In genomic region chr13:48671421-48671820, GRCh38 we compare ENCODE assay signal across 10 cellular contexts. TPM values are rescaled to one million over a fixed set of nuclear protein-coding genes. Genes with fewer than 3 reads are reported as not detected.
A peak's percentile ranks its signal among the peaks of the same experiment; 100 is the strongest.
DNase-seq lines count a peak whose midpoint lies in the region; ATAC-seq, FAIRE-seq and TF ChIP-seq lines count a peak whose summit lies in the region.
"Not testable (repeated sequence)": the region's sequence is repeated elsewhere in the genome, so short reads cannot be mapped to it uniquely, and the experiment has no call there.
"Had no signal": no experiment of that assay in that cellular context is flagged by ENCODE, and none has a peak within 500 bp of the region (broad histone marks: within the 10 kb centered on the region; RNA-seq: fewer than 3 reads in every experiment).

No MANE protein-coding gene starts in this region.

- not testable (repeated sequence) for H2AFZ ChIP-seq in K562 (ENCODE audit: low read depth, low read length)

- H3K4me1 ChIP-seq in K562 (replicated peaks in 1 of 2; ENCODE audit: control insufficient read depth in 2 of 2, insufficient read depth in 2 of 2, low read length in 2 of 2): not testable (repeated sequence)

- not testable (repeated sequence) for TF ChIP-seq POLR2A in K562 (conservative IDR thresholded peaks at IDR 0.05)

- not testable (repeated sequence) for TF ChIP-seq EP300 in K562 (IDR thresholded peaks at IDR 0.05; ENCODE audit: low read length)

- not testable (repeated sequence) for H3K4me2 ChIP-seq in K562 (ENCODE audit: insufficient read depth, low read length)

- H3K79me2 ChIP-seq in K562 (ENCODE audit: control insufficient read depth, insufficient read depth, low read length): not testable (repeated sequence)

- FAIRE-seq in K562 (lab: Jason Lieb, UNC): not testable (repeated sequence)

- CTCF ChIA-PET in K562 (lab: Yijun Ruan, JAX; ENCODE audit: low intra/inter-chr PET ratio): not testable (repeated sequence)

- H3K9me3 ChIP-seq in K562 (replicated peaks; ENCODE audit: control insufficient read depth, insufficient read depth, low read depth, low read length): not testable (repeated sequence)

- not testable (repeated sequence) for H3K27ac ChIP-seq in K562 (ENCODE audit: extremely low read depth, low read depth, low read length)

- H3K36me3 ChIP-seq in K562 (ENCODE audit: control insufficient read depth, insufficient read depth, low read length): not testable (repeated sequence)

- H3K9me1 ChIP-seq in K562 (ENCODE audit: control insufficient read depth, insufficient read depth, low read length): not testable (repeated sequence)

- not testable (repeated sequence) for H4K20me1 ChIP-seq in K562 (replicated peaks; ENCODE audit: control insufficient read depth, insufficient read depth, low read length)

- H3K9ac ChIP-seq in K562 (ENCODE audit: insufficient read depth in 1 of 2, low read depth in 2 of 2, low read length in 2 of 2): not testable (repeated sequence)

- not testable (repeated sequence) for H3K27me3 ChIP-seq in K562 (ENCODE audit: control insufficient read depth in 2 of 2, insufficient read depth in 2 of 2, low read length in 2 of 2)

- not testable (repeated sequence) for BruUV-seq in K562 (replicated peaks; lab: Mats Ljungman, UMichigan)

- not testable (repeated sequence) for TF ChIP-seq RAD21 in K562 (CRISPR knock-in tag; conservative IDR thresholded peaks at IDR 0.05 in 1 of 2, IDR thresholded peaks at IDR 0.05 in 1 of 2)

- not testable (repeated sequence) for H3K4me3 ChIP-seq in K562

- TF ChIP-seq CTCF in K562 (IDR thresholded peaks at IDR 0.05 in 2 of 3, conservative IDR thresholded peaks at IDR 0.05 in 1 of 3; ENCODE audit: insufficient read depth in 2 of 3, low read depth in 1 of 3, low read length in 3 of 3): not testable (repeated sequence)

- not testable (repeated sequence) for ATAC-seq in K562

- in situ Hi-C loops in K562 (cut with MboI): not testable (repeated sequence)

- 0% methylated on average over 2 of the region's 2 CpGs for WGBS in K562 (ENCODE audit: insufficient coverage, low coverage, missing lambda C conversion rate)

- intact Hi-C loops in K562 (cut with micrococcal nuclease): not testable (repeated sequence)

- POLR2A ChIA-PET in K562 (lab: Yijun Ruan, JAX): not testable (repeated sequence)

- DNase-seq in K562 (ENCODE audit: extremely low read depth in 1 of 4, low spot score in 3 of 4): not testable (repeated sequence)

TF ChIP-seq in K562, 482 proteins besides CTCF, POLR2A, EP300 and RAD21:
- peak; percentile 91 for TF ChIP-seq ZNF324 (CRISPR knock-in tag; IDR thresholded peaks at IDR 0.05)
TF ChIP-seq in K562: peak in this region for 1; not testable (repeated sequence) for 481.

RNA-seq across cellular contexts. Expression of gene CYSLTR2, which starts 17.7 kb away (rescaled TPM):
- not detected in 2 replicates for total RNA-seq in K562 (2011; cell fraction: chromatin; rRNA removed; ENCODE audit: low replicate concordance)
- not detected in 2 replicates for total RNA-seq in K562 (2011; cell fraction: nucleolus; rRNA removed)
- total RNA-seq in K562 (2011; cell fraction: nucleoplasm; rRNA removed): not detected in 2 replicates
- total RNA-seq in K562 (2014; rRNA removed) (not detected in 2 replicates), K562 (2014; rRNA removed; fragmentation: Illumina TruSeq; extraction: Trizol) (not detected in 2 replicates), K562 (2015; rRNA removed; fragmentation: Illumina TruSeq; extraction: Trizol) (not detected in 2 replicates), K562 (2021) (not detected in 2 replicates)
- polyA plus RNA-seq in K562 (2011; rRNA removed) (not detected in 2 replicates), K562 (2014; fragmentation: Illumina TruSeq; extraction: Trizol) (not detected in 2 replicates), K562 (2014; fragmentation: Nextera tagmentation; extraction: Ambion mirVana) (not detected), K562 (2014; rRNA removed) (not detected in 2 replicates)
- 0.01 TPM in 1 of 2 replicates, not detected in the other for polyA plus RNA-seq in K562 (2011; cell fraction: cytosol; rRNA removed)
- polyA plus RNA-seq in K562 (2011; cell fraction: nucleus; rRNA removed): not detected in 2 replicates
- not detected in 2 replicates for polyA plus RNA-seq in K562 (2012)
- not detected in 2 replicates for polyA minus RNA-seq in K562 (2011; rRNA and poly(A)+ RNA removed)
- polyA minus RNA-seq in K562 (2011; cell fraction: cytosol; rRNA and poly(A)+ RNA removed): not detected in 2 replicates
- polyA minus RNA-seq in K562 (2011; cell fraction: nucleus; rRNA and poly(A)+ RNA removed): not detected in 2 replicates
- total RNA-seq: A172, A673, B cell, Caco-2, Calu3, Daoy had no signal
- polyA plus RNA-seq: A549, AG04450, BJ had no signal
